15 cellular contexts compared by ENCODE assay signal in the genomic region with DNA sequence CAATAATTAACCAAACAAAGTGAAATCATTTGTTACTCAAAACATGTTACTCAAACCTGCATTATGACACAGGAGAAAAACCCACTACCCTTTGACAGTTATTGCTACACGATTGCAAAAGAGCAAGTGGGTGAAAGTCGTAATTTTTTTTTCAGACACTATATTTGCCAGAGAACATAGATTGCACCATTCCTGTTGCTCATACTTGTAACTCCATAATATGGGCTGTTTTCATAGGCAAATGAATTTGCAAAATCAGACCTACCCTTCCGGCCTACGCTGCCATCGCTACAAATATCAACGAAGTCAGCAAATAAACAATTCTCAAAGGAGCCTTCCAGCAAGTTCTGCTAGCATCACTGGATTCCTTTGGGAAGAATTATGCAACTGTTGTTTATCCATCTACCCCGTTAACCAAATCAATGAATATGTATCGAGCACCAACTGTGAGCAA.
A peak's percentile ranks its signal among the peaks of the same experiment; 100 is the strongest.
DNase-seq lines count a peak whose midpoint lies in the region; ATAC-seq and TF ChIP-seq lines count a peak whose summit lies in the region.
"Had no signal": no experiment of that assay in that cellular context is flagged by ENCODE, and none has a peak within 500 bp of the region (broad histone marks: within the 10 kb centered on the region; RNA-seq: fewer than 3 reads in every experiment).

No MANE protein-coding gene starts in this region.

- H3K9ac ChIP-seq in GM23248, result no peak overlapping the region
- H3K9ac ChIP-seq in smooth muscle cell (ENCODE audit: low read depth), result no peak overlapping the region

- TF ChIP-seq CTCF in RWPE2 (IDR thresholded peaks at IDR 0.05; ENCODE audit: poor library complexity, severe bottlenecking) (no peak), smooth muscle cell (IDR thresholded peaks at IDR 0.05; ENCODE audit: borderline replicate concordance, insufficient read depth, poor library complexity, severe bottlenecking) (no peak)

- peak; percentile 77 for DNase-seq in GM23248
- DNase-seq in RWPE2 (ENCODE audit: low spot score), result no peak
- DNase-seq in fibroblast of peridontal ligament (ENCODE audit: extremely low read depth), result peak; percentile 66
- DNase-seq in smooth muscle cell (lab: John Stamatoyannopoulos, UW; ENCODE audit: unreplicated experiment), result no peak
- no peak for DNase-seq in pons (ENCODE audit: low spot score)
- no peak for DNase-seq in NCI-H69 (lab: John Stamatoyannopoulos, UW)
- no peak for DNase-seq in NCI-H2107 (lab: John Stamatoyannopoulos, UW)
- DNase-seq: anterior cingulate cortex; C1 segment of cervical spinal cord; NCI-H1092 treated with DMSO at 0.1 percent for 48 hours; NCI-H446; Peyer's patch; stimulated activated CD4-positive, alpha-beta T cell treated with anti-CD3 and anti-CD28 coated beads, Interleukin-1b, Interleukin-23, amount 100 ng/mL, for 48 hours; tibial artery had no signal

- H3K36me3 ChIP-seq in GM23248 (ENCODE audit: low read depth) (no peaks in the 10 kb centered on the region), RWPE2 (ENCODE audit: low read depth) (no peaks in the 10 kb centered on the region), smooth muscle cell (ENCODE audit: low read depth) (no peaks in the 10 kb centered on the region)
- H3K36me3 ChIP-seq: Peyer's patch, tibial artery had no signal

- H3K27ac ChIP-seq in GM23248, result peak overlapping the region; percentile 68
- peak overlapping the region; percentile 30 for H3K27ac ChIP-seq in RWPE2 (ENCODE audit: poor library complexity, severe bottlenecking)
- peak overlapping the region; percentile 3 for H3K27ac ChIP-seq in smooth muscle cell (ENCODE audit: low read depth)
- H3K27ac ChIP-seq: Peyer's patch, tibial artery had no signal

- H3K79me2 ChIP-seq in GM23248 (ENCODE audit: insufficient read depth), result no peaks in the 10 kb centered on the region
- H3K79me2 ChIP-seq in smooth muscle cell (ENCODE audit: low read depth), result no peaks in the 10 kb centered on the region

- H3K4me2 ChIP-seq in GM23248 (ENCODE audit: unreplicated experiment) (peak overlapping the region; percentile 44), smooth muscle cell (no peak overlapping the region)

- in situ Hi-C loops in GM23248 (cut with MboI), result no loop called here

- H4K20me1 ChIP-seq in GM23248 (ENCODE audit: insufficient read depth) (no peaks in the 10 kb centered on the region), smooth muscle cell (ENCODE audit: low read depth) (no peaks in the 10 kb centered on the region)

- H3K4me3 ChIP-seq in GM23248, result no peak overlapping the region
- H3K4me3 ChIP-seq in RWPE2 (ENCODE audit: severe bottlenecking), result no peak overlapping the region
- H3K4me3 ChIP-seq in smooth muscle cell, result no peak overlapping the region
- H3K4me3 ChIP-seq: Peyer's patch, tibial artery had no signal

- H3K9me3 ChIP-seq in GM23248 (ENCODE audit: low read depth) (no peaks in the 10 kb centered on the region), RWPE2 (ENCODE audit: severe bottlenecking) (no peaks in the 10 kb centered on the region), smooth muscle cell (replicated peaks; ENCODE audit: low read depth) (no peaks in the 10 kb centered on the region)
- H3K9me3 ChIP-seq: Peyer's patch, tibial artery had no signal

- H3K4me1 ChIP-seq in GM23248 (ENCODE audit: insufficient read depth) (peaks cover 42% of the 10 kb centered on the region), RWPE2 (ENCODE audit: insufficient read depth, poor library complexity, severe bottlenecking) (peaks cover 8% of the 10 kb centered on the region), smooth muscle cell (ENCODE audit: low read depth) (no peaks in the 10 kb centered on the region)
- H3K4me1 ChIP-seq: Peyer's patch, tibial artery had no signal

- peak; percentile 81; the same call in 2 of the 3 replicates for ATAC-seq in RWPE2 (ENCODE audit: low read depth)
- ATAC-seq in GM18909 (IDR thresholded peaks at IDR 0.05; ENCODE audit: poor library complexity, unreplicated experiment), result no peak

- WGBS in GM23248 (ENCODE audit: low coverage in 1 of 2, low lambda C conversion rate in 2 of 2, missing lambda C conversion rate in 2 of 2), 2 experiments, result 42 to 50% methylated on average over 8 of the region's 8 CpGs
- 77% methylated on average over 8 of the region's 8 CpGs for WGBS in smooth muscle cell (ENCODE audit: low lambda C conversion rate)

- 0 out of 2 replicates have a peak overlapping the region, but pooled peaks have one; percentile 9 for H2AFZ ChIP-seq in GM23248
- H2AFZ ChIP-seq in smooth muscle cell (ENCODE audit: low read depth), result no peak overlapping the region

- H3K9me2 ChIP-seq in GM23248 (ENCODE audit: insufficient read depth), result no peaks in the 10 kb centered on the region

- no peaks in the 10 kb centered on the region for H3K27me3 ChIP-seq in GM23248 (replicated peaks; ENCODE audit: insufficient read depth)
- H3K27me3 ChIP-seq in RWPE2 (ENCODE audit: insufficient read depth, poor library complexity, severe bottlenecking), result no peaks in the 10 kb centered on the region
- H3K27me3 ChIP-seq in smooth muscle cell (ENCODE audit: low read depth), result no peaks in the 10 kb centered on the region
- H3K27me3 ChIP-seq: Peyer's patch, tibial artery had no signal

- H3F3A ChIP-seq in GM23248 (ENCODE audit: insufficient read depth), result peaks cover 27% of the 10 kb centered on the region; the same call in 1 of the 2 replicates
- H3F3A ChIP-seq in smooth muscle cell (ENCODE audit: low read depth), result no peaks in the 10 kb centered on the region

Comparison
In these comparisons a context has a peak if more than half of its experiments do, and no peak if none do; other contexts are left out.
1. DNase-seq: peak in GM23248 (single experiment) and fibroblast of peridontal ligament (single experiment); none in RWPE2 (single experiment), smooth muscle cell (single experiment), pons (single experiment), NCI-H69 (single experiment) and NCI-H2107 (single experiment).
2. H3K27ac ChIP-seq: peak in every context shown above with its lines; median percentile 68 in GM23248; 30 in RWPE2; 3 in smooth muscle cell.